Comparison of ENCODE assay signal across 8 cellular contexts in the genomic region with DNA sequence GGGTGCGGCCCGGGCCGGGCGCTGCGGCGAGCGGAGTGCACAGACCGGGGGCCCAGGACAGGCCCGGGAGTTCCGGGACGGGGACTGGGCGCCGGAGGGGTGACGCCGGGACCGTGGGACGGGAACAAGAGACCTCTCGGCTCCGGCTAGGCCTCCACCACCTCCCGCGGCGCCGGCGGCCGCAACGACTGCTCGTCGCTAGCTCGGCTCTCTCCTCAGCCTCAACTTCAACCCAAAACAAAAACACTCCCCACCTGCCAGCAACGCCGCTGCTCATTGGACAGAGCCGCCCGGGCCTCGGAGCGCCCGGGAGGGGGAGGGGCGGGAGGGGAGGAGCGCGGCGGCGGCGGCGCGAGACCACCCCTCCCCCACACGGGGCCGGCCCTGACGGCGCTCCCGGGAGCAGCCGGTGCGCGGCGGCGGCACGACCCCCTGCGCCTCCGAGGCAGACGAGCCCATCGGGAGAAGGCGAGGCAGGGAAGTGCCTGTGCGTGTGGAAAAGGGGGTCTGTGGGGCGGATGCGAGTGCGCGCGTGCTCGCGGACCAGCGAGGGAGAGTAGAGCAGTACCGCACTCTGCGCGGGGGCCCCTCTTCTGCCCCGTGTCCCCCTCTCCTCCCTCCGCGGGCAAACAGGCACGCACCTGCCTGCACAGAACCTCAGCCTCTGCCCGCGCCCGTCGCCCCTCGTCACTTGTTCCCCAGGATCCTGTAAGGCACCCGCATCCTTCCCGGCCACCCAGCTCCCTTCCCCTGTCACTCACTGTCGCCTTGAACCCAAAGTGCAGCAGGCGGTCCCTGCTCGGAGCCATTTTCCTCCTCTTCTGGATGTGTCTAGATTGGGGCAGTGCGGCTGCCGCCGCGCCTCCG. TPM values are rescaled to one million over a fixed set of nuclear protein-coding genes. Genes with fewer than 3 reads are reported as not detected.
DNase-seq lines count a peak whose midpoint lies in the region; ATAC-seq and TF ChIP-seq lines count a peak whose summit lies in the region.

FBXL20 (minus strand) TSS at position 215 of the 867 bp plus-strand sequence. CDS start 224 bp downstream, outside the sequence.

- TF ChIP-seq CTCF in AG04450 (IDR thresholded peaks at IDR 0.05; ENCODE audit: low read depth, low read length) (no peak), spleen (IDR thresholded peaks at IDR 0.05 in 8 of 11, conservative IDR thresholded peaks at IDR 0.05 in 3 of 11) (no peak)

- CTCF ChIA-PET in AG04450 (lab: Charles Lee): interaction anchor here (1.1 to 2.2 kb wide), 2 partner anchors 131 to 157 kb away, joined by 5 read pairs; no protein-coding TSS in a partner anchor

- peak; percentile 70 for ATAC-seq in HG03196 (IDR thresholded peaks at IDR 0.05; ENCODE audit: unreplicated experiment)

- H3K27me3 ChIP-seq in AG04450 (ENCODE audit: control insufficient read depth, insufficient read depth, low read length) (no peaks in the 10 kb centered on the region), spleen (replicated peaks in 1 of 7) (no peaks in the 10 kb centered on the region)

- peaks cover 20 to 51% (median 33%) of the 10 kb centered on the region in 6 donors for H3K4me1 ChIP-seq in spleen

- intact Hi-C loops in spleen (cut with DNase I; ENCODE audit: low total_unique reads): no loop called here

- H3K27ac ChIP-seq in AG04450 (ENCODE audit: low read depth, low read length) (peak within 1 kb of the TSS; percentile 48), spleen (peak within 1 kb of the TSS; percentile 83 to 97 (median 92))

- DNase-seq in AG04450 (ENCODE audit: low read depth, low spot score): peak; percentile 63
- peak; percentile 90 for DNase-seq in NCI-H345 (lab: John Stamatoyannopoulos, UW)
- DNase-seq in activated CD4-positive, CD25-positive, alpha-beta regulatory T cell treated with anti-CD3 and anti-CD28 coated beads, Interleukin-2, amount 50 U/mL, for 16 hours (ENCODE audit: low read depth, low spot score): peak; percentile 85
- peak; percentile 89 for DNase-seq in central memory CD4-positive, alpha-beta T cell
- DNase-seq in iris pigment epithelial cell (ENCODE audit: low read depth): peak; percentile 87
- DNase-seq in spleen: peak; percentile 97

- peak within 1 kb of the TSS; percentile 84 for H3K4me3 ChIP-seq in AG04450 (ENCODE audit: low read depth, low read length)
- peak within 1 kb of the TSS; percentile 95 to 100 (median 99) for H3K4me3 ChIP-seq in spleen

- TF ChIP-seq POLR2A in GM18951 (IDR thresholded peaks at IDR 0.05; ENCODE audit: extremely low read depth, insufficient read depth, insufficient read length): peak; percentile 52
- peak in 2 of 3 donors; percentile 32 to 80 for TF ChIP-seq POLR2A in spleen (IDR thresholded peaks at IDR 0.05)

- H3K36me3 ChIP-seq in spleen: peaks cover 0 to 18% (median 8%) of the 10 kb centered on the region in 6 donors

- in situ Hi-C loops in GM18951 (cut with MboI; ENCODE audit: low sequenced_read_pairs, unreplicated experiment): no loop called here

- H3K9me3 ChIP-seq in AG04450 (ENCODE audit: control insufficient read depth, insufficient read depth, low read length) (no peaks in the 10 kb centered on the region; the same call in 1 of the 2 replicates), spleen (no peaks in the 10 kb centered on the region)

- 0 to 1% (median 0%) methylated on average over 56 to 91 of the region's 91 CpGs for WGBS in spleen, 5 donors

- POLR2A ChIA-PET in AG04450 (lab: Yijun Ruan, JAX): interaction anchor here (1.0 to 2.5 kb wide), 3 partner anchors 26 to 49 kb away, joined by 3 to 8 read pairs (median 4); partner anchors contain the start of gene MED1

RNA-seq across cellular contexts. Expression of gene FBXL20, which starts in this region (rescaled TPM):
- polyA plus RNA-seq in AG04450 (2011; rRNA removed): 5.7 and 6.7 TPM in 2 replicates
- polyA minus RNA-seq in AG04450 (2011; rRNA and poly(A)+ RNA removed): 11.7 and 13.2 TPM in 2 replicates
- 10 to 100 TPM; 23.4 to 28.0 (median 24.3) TPM for total RNA-seq in spleen
- polyA plus RNA-seq in spleen: 1 to 10 TPM; 1.9 to 3.6 (median 2.2) TPM

Comparison
In these comparisons a context has a peak if more than half of its experiments do, and no peak if none do; other contexts are left out.
1. Peak in every context shown above with its lines: DNase-seq, ATAC-seq, H3K4me3 ChIP-seq and H3K27ac ChIP-seq.